35 cellular contexts compared by ENCODE assay signal in genomic region chr5:44681906-44682305, GRCh38.
"Had no signal": no experiment of that assay in that cellular context is flagged by ENCODE, and none has a peak within 500 bp of the region (broad histone marks: within the 10 kb centered on the region; RNA-seq: fewer than 3 reads in every experiment).

No MANE protein-coding gene starts in this region.

- H3K4me1 Mint-ChIP-seq: activated CD4-positive, alpha-beta memory T cell treated with anti-CD3 and anti-CD28 coated beads, Interleukin-2, amount 10 ng/mL, durations not matched to agents 7 days and 5 days; activated CD4-positive, alpha-beta T cell treated with anti-CD3 and anti-CD28 coated beads for 36 hours; activated CD4-positive, alpha-beta T cell treated with anti-CD3 and anti-CD28 coated beads, Interleukin-2, amount 10 ng/mL, durations not matched to agents 7 days and 5 days; activated CD8-positive, alpha-beta memory T cell treated with anti-CD3 and anti-CD28 coated beads, Interleukin-2, amount 10 ng/mL, durations not matched to agents 7 days and 5 days; activated naive CD4-positive, alpha-beta T cell treated with anti-CD3 and anti-CD28 coated beads, Interleukin-2, amount 10 ng/mL, durations not matched to agents 7 days and 5 days; activated naive CD4-positive, alpha-beta T cell treated with anti-CD3 and anti-CD28 coated beads, Interleukin-2, amount 50 U/mL, for 24 hours; activated naive CD8-positive, alpha-beta T cell treated with anti-CD3 and anti-CD28 coated beads, Interleukin-2, amount 10 ng/mL, durations not matched to agents 7 days and 5 days; activated naive CD8-positive, alpha-beta T cell treated with anti-CD3 and anti-CD28 coated beads, Interleukin-2, amount 50 U/mL, for 24 hours; brain; central memory CD8-positive, alpha-beta T cell had no signal

- H3K27ac Mint-ChIP-seq: activated CD4-positive, alpha-beta memory T cell treated with anti-CD3 and anti-CD28 coated beads, Interleukin-2, amount 10 ng/mL, durations not matched to agents 7 days and 5 days; activated CD4-positive, alpha-beta T cell treated with anti-CD3 and anti-CD28 coated beads for 36 hours; activated CD4-positive, alpha-beta T cell treated with anti-CD3 and anti-CD28 coated beads, Interleukin-2, amount 10 ng/mL, durations not matched to agents 7 days and 5 days; activated CD8-positive, alpha-beta memory T cell treated with anti-CD3 and anti-CD28 coated beads, Interleukin-2, amount 10 ng/mL, durations not matched to agents 7 days and 5 days; activated CD8-positive, alpha-beta T cell treated with anti-CD3 and anti-CD28 coated beads, Interleukin-2, amount 10 ng/mL, durations not matched to agents 7 days and 5 days; activated naive CD4-positive, alpha-beta T cell treated with anti-CD3 and anti-CD28 coated beads, Interleukin-2, amount 10 ng/mL, durations not matched to agents 7 days and 5 days; activated naive CD4-positive, alpha-beta T cell treated with anti-CD3 and anti-CD28 coated beads, Interleukin-2, amount 50 U/mL, for 24 hours; activated naive CD8-positive, alpha-beta T cell; activated naive CD8-positive, alpha-beta T cell treated with anti-CD3 and anti-CD28 coated beads, Interleukin-2, amount 10 ng/mL, durations not matched to agents 7 days and 5 days; activated naive CD8-positive, alpha-beta T cell treated with anti-CD3 and anti-CD28 coated beads, Interleukin-2, amount 50 U/mL, for 24 hours; activated T-cell treated with anti-CD3 and anti-CD28 coated beads, Interleukin-2, amount 50 U/mL, for 24 hours; activated T-helper 2 cell treated with anti-CD3 and anti-CD28 coated beads, Interferon-gamma antibody, Interleukin-2, Interleukin-4, amounts not matched to agents 10 μg/mL and 5 μg/mL and 100 μg/mL, durations not matched to agents 14 hours and 24 hours and 36 hours; brain; T-helper 1 cell treated with Interleukin-12 subunit alpha and Interleukin-12 subunit beta and Interleukin-4 antibody, amounts not matched to agents 30 μg/mL and 1 μg/mL, for 36 hours; T-helper 2 cell treated with Interferon-gamma antibody and Interleukin-4, amounts not matched to agents 5 μg/mL and 100 μg/mL, for 36 hours; WTC11 had no signal

- H3K27me3 Mint-ChIP-seq: activated CD4-positive, alpha-beta memory T cell treated with anti-CD3 and anti-CD28 coated beads, Interleukin-2, amount 10 ng/mL, durations not matched to agents 7 days and 5 days; activated CD4-positive, alpha-beta T cell treated with anti-CD3 and anti-CD28 coated beads for 36 hours; activated CD4-positive, alpha-beta T cell treated with anti-CD3 and anti-CD28 coated beads, Interleukin-2, amount 10 ng/mL, durations not matched to agents 7 days and 5 days; activated CD8-positive, alpha-beta memory T cell treated with anti-CD3 and anti-CD28 coated beads, Interleukin-2, amount 10 ng/mL, durations not matched to agents 7 days and 5 days; activated naive CD4-positive, alpha-beta T cell treated with anti-CD3 and anti-CD28 coated beads, Interleukin-2, amount 10 ng/mL, durations not matched to agents 7 days and 5 days; activated naive CD4-positive, alpha-beta T cell treated with anti-CD3 and anti-CD28 coated beads, Interleukin-2, amount 50 U/mL, for 24 hours; activated naive CD8-positive, alpha-beta T cell; activated naive CD8-positive, alpha-beta T cell treated with anti-CD3 and anti-CD28 coated beads, Interleukin-2, amount 10 ng/mL, durations not matched to agents 7 days and 5 days; activated naive CD8-positive, alpha-beta T cell treated with anti-CD3 and anti-CD28 coated beads, Interleukin-2, amount 50 U/mL, for 24 hours; activated T-cell treated with anti-CD3 and anti-CD28 coated beads, Interleukin-2, amount 50 U/mL, for 24 hours; central memory CD8-positive, alpha-beta T cell had no signal

- H3K9me3 Mint-ChIP-seq: activated CD4-positive, alpha-beta T cell treated with anti-CD3 and anti-CD28 coated beads, Interleukin-2, amount 10 ng/mL, durations not matched to agents 7 days and 5 days; activated naive CD4-positive, alpha-beta T cell treated with anti-CD3 and anti-CD28 coated beads, Interleukin-2, amount 50 U/mL, for 24 hours; activated T-cell treated with anti-CD3 and anti-CD28 coated beads, Interleukin-2, amount 50 U/mL, for 24 hours; T-helper 1 cell treated with Interleukin-12 subunit alpha and Interleukin-12 subunit beta and Interleukin-4 antibody, amounts not matched to agents 30 μg/mL and 1 μg/mL, for 36 hours had no signal

- H3K36me3 Mint-ChIP-seq: activated CD8-positive, alpha-beta memory T cell treated with anti-CD3 and anti-CD28 coated beads, Interleukin-2, amount 10 ng/mL, durations not matched to agents 7 days and 5 days; activated naive CD4-positive, alpha-beta T cell treated with anti-CD3 and anti-CD28 coated beads, Interleukin-2, amount 10 ng/mL, durations not matched to agents 7 days and 5 days; activated naive CD4-positive, alpha-beta T cell treated with anti-CD3 and anti-CD28 coated beads, Interleukin-2, amount 50 U/mL, for 24 hours; activated naive CD8-positive, alpha-beta T cell; activated naive CD8-positive, alpha-beta T cell treated with anti-CD3 and anti-CD28 coated beads, Interleukin-2, amount 10 ng/mL, durations not matched to agents 7 days and 5 days; brain; WTC11 had no signal

- H3K4me3 Mint-ChIP-seq: activated CD4-positive, alpha-beta memory T cell treated with anti-CD3 and anti-CD28 coated beads, Interleukin-2, amount 10 ng/mL, durations not matched to agents 7 days and 5 days; activated CD4-positive, alpha-beta T cell treated with anti-CD3 and anti-CD28 coated beads for 36 hours; activated CD4-positive, alpha-beta T cell treated with anti-CD3 and anti-CD28 coated beads, Interleukin-2, amount 10 ng/mL, durations not matched to agents 7 days and 5 days; activated CD8-positive, alpha-beta memory T cell treated with anti-CD3 and anti-CD28 coated beads, Interleukin-2, amount 10 ng/mL, durations not matched to agents 7 days and 5 days; activated CD8-positive, alpha-beta T cell treated with anti-CD3 and anti-CD28 coated beads, Interleukin-2, amount 10 ng/mL, durations not matched to agents 7 days and 5 days; activated naive CD4-positive, alpha-beta T cell treated with anti-CD3 and anti-CD28 coated beads, Interleukin-2, amount 10 ng/mL, durations not matched to agents 7 days and 5 days; activated naive CD4-positive, alpha-beta T cell treated with anti-CD3 and anti-CD28 coated beads, Interleukin-2, amount 50 U/mL, for 24 hours; activated naive CD8-positive, alpha-beta T cell; activated naive CD8-positive, alpha-beta T cell treated with anti-CD3 and anti-CD28 coated beads, Interleukin-2, amount 10 ng/mL, durations not matched to agents 7 days and 5 days; activated naive CD8-positive, alpha-beta T cell treated with anti-CD3 and anti-CD28 coated beads, Interleukin-2, amount 50 U/mL, for 24 hours; activated T-cell treated with anti-CD3 and anti-CD28 coated beads, Interleukin-2, amount 50 U/mL, for 24 hours; brain; central memory CD8-positive, alpha-beta T cell; T-helper 1 cell treated with Interleukin-12 subunit alpha and Interleukin-12 subunit beta and Interleukin-4 antibody, amounts not matched to agents 30 μg/mL and 1 μg/mL, for 36 hours; T-helper 2 cell treated with Interferon-gamma antibody and Interleukin-4, amounts not matched to agents 5 μg/mL and 100 μg/mL, for 36 hours; WTC11 had no signal

- DNase-seq: activated CD4-positive, alpha-beta memory T cell treated with anti-CD3 and anti-CD28 coated beads, Interleukin-2, amount 10 ng/mL, durations not matched to agents 7 days and 5 days; activated CD4-positive, alpha-beta T cell treated with anti-CD3 and anti-CD28 coated beads for 1 hour; activated CD4-positive, alpha-beta T cell treated with anti-CD3 and anti-CD28 coated beads for 36 hours; activated CD4-positive, alpha-beta T cell treated with anti-CD3 and anti-CD28 coated beads for 48 hours; activated CD4-positive, alpha-beta T cell treated with anti-CD3 and anti-CD28 coated beads, Interleukin-2, amount 10 ng/mL, durations not matched to agents 7 days and 5 days; activated CD4-positive, alpha-beta T cell treated with anti-CD3 and anti-CD28 coated beads, Interleukin-2, amount 50 U/mL, for 48 hours; activated CD4-positive, CD25-positive, alpha-beta regulatory T cell; activated CD8-positive, alpha-beta memory T cell treated with anti-CD3 and anti-CD28 coated beads for 24 hours; activated CD8-positive, alpha-beta memory T cell treated with anti-CD3 and anti-CD28 coated beads, Interleukin-2, amount 10 ng/mL, durations not matched to agents 7 days and 5 days; activated CD8-positive, alpha-beta memory T cell treated with anti-CD3 and anti-CD28 coated beads, Interleukin-2, amount 50 U/mL, for 48 hours; activated CD8-positive, alpha-beta T cell treated with anti-CD3 and anti-CD28 coated beads, Interleukin-2, amount 10 ng/mL, durations not matched to agents 7 days and 5 days; activated effector memory CD4-positive, alpha-beta T cell treated with Interleukin-2 at 50 U/mL for 16 hours; activated gamma-delta T cell; activated naive CD4-positive, alpha-beta T cell treated with anti-CD3 and anti-CD28 coated beads, Interleukin-2, amount 10 ng/mL, durations not matched to agents 7 days and 5 days; activated naive CD4-positive, alpha-beta T cell treated with Interleukin-2 at 50 U/mL for 16 hours; activated naive CD8-positive, alpha-beta T cell treated with anti-CD3 and anti-CD28 coated beads, Interleukin-2, amount 10 ng/mL, durations not matched to agents 7 days and 5 days; activated naive CD8-positive, alpha-beta T cell treated with anti-CD3 and anti-CD28 coated beads, Interleukin-2, amount 50 U/mL, for 24 hours; activated T-cell treated with anti-CD3 and anti-CD28 coated beads, Interleukin-2, amount 50 U/mL, for 24 hours; activated T-cell treated with anti-CD3 and anti-CD28 coated beads, Interleukin-2, amount 50 U/mL, for 48 hours; amygdala; anterior cingulate cortex; caudate nucleus; cerebellar nuclear complex; T-helper 1 cell; T-helper 2 cell; T-helper 9 cell; WERI-Rb-1 had no signal
